In the genomic region with DNA sequence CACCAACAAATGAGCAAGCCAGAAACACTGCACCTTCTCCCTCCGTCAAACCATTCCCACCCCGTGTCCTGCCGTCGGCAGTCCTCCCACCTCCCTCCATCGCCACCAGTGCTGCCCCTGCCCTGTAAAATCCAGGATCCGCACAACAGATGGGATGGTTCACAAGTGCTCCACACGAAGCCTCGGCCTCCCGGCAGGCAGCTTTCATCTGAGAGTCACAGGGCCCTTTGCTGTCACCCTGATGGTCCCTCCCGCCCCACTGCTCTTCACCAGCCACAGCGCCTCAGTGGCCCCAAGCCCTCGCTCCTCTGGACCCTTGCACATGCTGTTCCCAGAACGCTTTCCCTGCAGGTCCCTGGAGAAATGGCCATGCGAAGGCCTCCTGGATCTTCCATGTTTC, we compare ENCODE assay signal across 12 cellular contexts. TPM values are rescaled to one million over a fixed set of nuclear protein-coding genes. Genes with fewer than 3 reads are reported as not detected.
A peak's percentile ranks its signal among the peaks of the same experiment; 100 is the strongest.
DNase-seq lines count a peak whose midpoint lies in the region; ATAC-seq and TF ChIP-seq lines count a peak whose summit lies in the region.
"Had no signal": no experiment of that assay in that cellular context is flagged by ENCODE, and none has a peak within 500 bp of the region (broad histone marks: within the 10 kb centered on the region; RNA-seq: fewer than 3 reads in every experiment).

No MANE protein-coding gene starts in this region.

- H2BK5ac ChIP-seq in neuronal stem cell (ENCODE audit: low read length): no peak overlapping the region

- peak overlapping the region; percentile 37 for H3K9ac ChIP-seq in neuronal stem cell (ENCODE audit: low read depth, low read length, poor library complexity)

- H3K14ac ChIP-seq in neuronal stem cell (ENCODE audit: low read length): no peak overlapping the region

- H2BK15ac ChIP-seq in neuronal stem cell (ENCODE audit: low read length): no peak overlapping the region

- no peak overlapping the region for H3K4me2 ChIP-seq in neuronal stem cell (ENCODE audit: insufficient read depth, low read length, poor library complexity, severe bottlenecking)
- H3K4me2 ChIP-seq: A549 had no signal

- no peak overlapping the region for H4K8ac ChIP-seq in neuronal stem cell (ENCODE audit: low read depth, low read length)

- peak overlapping the region; percentile 76 for H3K27ac ChIP-seq in RWPE1
- H3K27ac ChIP-seq in SJCRH30: peak overlapping the region; percentile 51
- H3K27ac ChIP-seq in neuronal stem cell (replicated peaks; ENCODE audit: low read length): no peak overlapping the region
- no peak overlapping the region for H3K27ac ChIP-seq in CD8-positive, alpha-beta memory T cell (ENCODE audit: low read depth, low read length)
- H3K27ac ChIP-seq: A549 had no signal

- H3K23ac ChIP-seq in neuronal stem cell (ENCODE audit: low read depth, low read length, poor library complexity): peak overlapping the region; percentile 67

- H3K4me3 ChIP-seq in SJCRH30 (no peak overlapping the region), neuronal stem cell (ENCODE audit: low read length in 2 of 2) (no peak overlapping the region)
- H3K4me3 ChIP-seq in CD8-positive, alpha-beta memory T cell (ENCODE audit: low read length): no peak overlapping the region
- H3K4me3 ChIP-seq: A549 had no signal

- POLR2A ChIA-PET in RWPE1 (lab: Yijun Ruan, JAX; ENCODE audit: low non-redundant PET): no interaction called here
- POLR2A ChIA-PET in CD8-positive, alpha-beta memory T cell (lab: Charles Lee): no interaction called here

- no peak for ATAC-seq in activated CD8-positive, alpha-beta memory T cell treated with anti-CD3 and anti-CD28 coated beads, Interleukin-2, amount 10 ng/mL, durations not matched to agents 7 days and 5 days
- ATAC-seq: A549; CD8-positive, alpha-beta T cell; HCT116 had no signal

- H3K18ac ChIP-seq in neuronal stem cell (ENCODE audit: low read length): no peak overlapping the region

- H3K4ac ChIP-seq in neuronal stem cell (ENCODE audit: low read length): no peak overlapping the region

- no peak overlapping the region for H2BK120ac ChIP-seq in neuronal stem cell (ENCODE audit: low read depth, low read length)

- CTCF ChIA-PET in RWPE1 (lab: Yijun Ruan, JAX): interaction anchor here (1.0 kb wide), 1 partner anchor 87 kb away, joined by 3 read pairs; no protein-coding TSS in a partner anchor
- CTCF ChIA-PET in activated CD8-positive, alpha-beta memory T cell treated with anti-CD3 and anti-CD28 coated beads, Interleukin-2, amount 10 ng/mL, durations not matched to agents 7 days and 5 days (lab: Charles Lee): no interaction called here
- CTCF ChIA-PET in CD8-positive, alpha-beta memory T cell (lab: Charles Lee): interaction anchor here (2.3 kb wide), 1 partner anchor 8 kb away, joined by 7 read pairs; no protein-coding TSS in a partner anchor

- DNase-seq in RWPE1 (ENCODE audit: low spot score) (no peak), SJCRH30 (no peak), endothelial cell (ENCODE audit: low spot score) (no peak), neuronal stem cell (ENCODE audit: low spot score) (no peak)
- no peak for DNase-seq in activated CD8-positive, alpha-beta memory T cell treated with anti-CD3 and anti-CD28 coated beads, Interleukin-2, amount 10 ng/mL, durations not matched to agents 7 days and 5 days
- no peak for DNase-seq in CD8-positive, alpha-beta memory T cell
- DNase-seq: CD8-positive, alpha-beta T cell; DMS53; GF-D8 had no signal

- H3K27me3 ChIP-seq in SJCRH30 (no peaks in the 10 kb centered on the region), neuronal stem cell (ENCODE audit: control insufficient read depth in 3 of 3, insufficient read depth in 3 of 3, low read depth in 1 of 3, low read length in 3 of 3) (no peaks in the 10 kb centered on the region)
- H3K27me3 ChIP-seq in CD8-positive, alpha-beta memory T cell (ENCODE audit: insufficient read depth, low read length, poor library complexity, severe bottlenecking): no peaks in the 10 kb centered on the region

- H3K9me3 ChIP-seq in SJCRH30 (replicated peaks) (no peaks in the 10 kb centered on the region), neuronal stem cell (replicated peaks in 1 of 2; ENCODE audit: control insufficient read depth in 2 of 2, insufficient read depth in 1 of 2, low read depth in 1 of 2, low read length in 2 of 2) (no peaks in the 10 kb centered on the region)
- no peaks in the 10 kb centered on the region for H3K9me3 ChIP-seq in CD8-positive, alpha-beta memory T cell (ENCODE audit: low read length)
- H3K9me3 ChIP-seq: A549 had no signal

- no peak overlapping the region for H2AK5ac ChIP-seq in neuronal stem cell (ENCODE audit: low read depth, low read length)

- no peak overlapping the region for H3K27ac Mint-ChIP-seq in endothelial cell (ENCODE audit: unreplicated experiment)
- H3K27ac Mint-ChIP-seq in activated CD8-positive, alpha-beta memory T cell treated with anti-CD3 and anti-CD28 coated beads, Interleukin-2, amount 10 ng/mL, durations not matched to agents 7 days and 5 days: no peak overlapping the region
- H3K27ac Mint-ChIP-seq in CD8-positive, alpha-beta memory T cell: peak overlapping the region in 1 of 8 donors; percentile 27
- H3K27ac Mint-ChIP-seq: CD8-positive, alpha-beta T cell had no signal

- no CpG with 5 or more reads among the region's 14 CpGs for WGBS in neuronal stem cell (ENCODE audit: extremely low coverage in 2 of 2, insufficient read length in 2 of 2, insufficient replicate concordance in 1 of 2), 2 donors

- peak overlapping the region; percentile 21 for H3K4me3 Mint-ChIP-seq in endothelial cell (ENCODE audit: unreplicated experiment)
- no peak overlapping the region for H3K4me3 Mint-ChIP-seq in activated CD8-positive, alpha-beta memory T cell treated with anti-CD3 and anti-CD28 coated beads, Interleukin-2, amount 10 ng/mL, durations not matched to agents 7 days and 5 days
- no peak overlapping the region for H3K4me3 Mint-ChIP-seq in CD8-positive, alpha-beta memory T cell
- H3K4me3 Mint-ChIP-seq: CD14-positive monocyte; CD8-positive, alpha-beta T cell had no signal

- no peak for TF ChIP-seq CTCF in RWPE1 (conservative IDR thresholded peaks at IDR 0.05; ENCODE audit: low read depth)
- TF ChIP-seq CTCF in endothelial cell (IDR thresholded peaks at IDR 0.05; ENCODE audit: unreplicated experiment): no peak

- peaks cover 12% of the 10 kb centered on the region for H3K4me1 Mint-ChIP-seq in endothelial cell (ENCODE audit: unreplicated experiment)
- peaks cover 6% of the 10 kb centered on the region for H3K4me1 Mint-ChIP-seq in activated CD8-positive, alpha-beta memory T cell treated with anti-CD3 and anti-CD28 coated beads, Interleukin-2, amount 10 ng/mL, durations not matched to agents 7 days and 5 days
- H3K4me1 Mint-ChIP-seq in CD8-positive, alpha-beta memory T cell: peaks cover 3 to 9% (median 4%) of the 10 kb centered on the region in 3 donors

- peaks cover 4% of the 10 kb centered on the region for H3K79me1 ChIP-seq in neuronal stem cell (ENCODE audit: low read depth, low read length)

- H3K36me3 Mint-ChIP-seq in endothelial cell (ENCODE audit: low read depth, unreplicated experiment): peaks cover 4% of the 10 kb centered on the region
- no peaks in the 10 kb centered on the region for H3K36me3 Mint-ChIP-seq in activated CD8-positive, alpha-beta memory T cell treated with anti-CD3 and anti-CD28 coated beads, Interleukin-2, amount 10 ng/mL, durations not matched to agents 7 days and 5 days
- peaks cover 0 to 27% (median 0%) of the 10 kb centered on the region in 3 donors for H3K36me3 Mint-ChIP-seq in CD8-positive, alpha-beta memory T cell

- no peak overlapping the region for H2BK12ac ChIP-seq in neuronal stem cell (ENCODE audit: low read length)

- peaks cover 2% of the 10 kb centered on the region for H3K27me3 Mint-ChIP-seq in endothelial cell (ENCODE audit: unreplicated experiment)
- H3K27me3 Mint-ChIP-seq in activated CD8-positive, alpha-beta memory T cell treated with anti-CD3 and anti-CD28 coated beads, Interleukin-2, amount 10 ng/mL, durations not matched to agents 7 days and 5 days: no peaks in the 10 kb centered on the region
- no peaks in the 10 kb centered on the region for H3K27me3 Mint-ChIP-seq in CD8-positive, alpha-beta memory T cell

- H3K4me1 ChIP-seq in SJCRH30: peaks cover 32% of the 10 kb centered on the region
- H3K4me1 ChIP-seq in neuronal stem cell (ENCODE audit: control insufficient read depth in 2 of 2, insufficient read depth in 1 of 2, low read depth in 1 of 2, low read length in 2 of 2): peaks cover 0 to 3% of the 10 kb centered on the region in 2 donors
- H3K4me1 ChIP-seq in CD8-positive, alpha-beta memory T cell (ENCODE audit: insufficient read depth, low read length): peaks cover 10% of the 10 kb centered on the region

- peaks cover 9% of the 10 kb centered on the region for H3K36me3 ChIP-seq in SJCRH30
- peaks cover 6 to 26% of the 10 kb centered on the region in 2 donors for H3K36me3 ChIP-seq in neuronal stem cell (replicated peaks in 1 of 2; ENCODE audit: control insufficient read depth in 2 of 2, insufficient read depth in 2 of 2, low read length in 2 of 2)
- peaks cover under 1% of the 10 kb centered on the region for H3K36me3 ChIP-seq in CD8-positive, alpha-beta memory T cell (ENCODE audit: insufficient read depth, low read length)

- no peak overlapping the region for H2AFZ ChIP-seq in neuronal stem cell (ENCODE audit: low read length)

- no peak overlapping the region for H4K91ac ChIP-seq in neuronal stem cell (ENCODE audit: low read depth, low read length, poor library complexity)

- no peaks in the 10 kb centered on the region for H3K9me3 Mint-ChIP-seq in endothelial cell (ENCODE audit: unreplicated experiment)
- H3K9me3 Mint-ChIP-seq in activated CD8-positive, alpha-beta memory T cell treated with anti-CD3 and anti-CD28 coated beads, Interleukin-2, amount 10 ng/mL, durations not matched to agents 7 days and 5 days (ENCODE audit: low read depth): no peaks in the 10 kb centered on the region
- no peaks in the 10 kb centered on the region for H3K9me3 Mint-ChIP-seq in CD8-positive, alpha-beta memory T cell
- H3K9me3 Mint-ChIP-seq: CD14-positive monocyte; CD8-positive, alpha-beta T cell had no signal

RNA-seq across cellular contexts. Expression of a gene that starts 12.1 kb away (rescaled TPM):
- 12.1 and 16.4 TPM in 2 replicates for total RNA-seq in SJCRH30 (2014; rRNA removed; shearing (Covaris generic))
- 30.6 TPM for total RNA-seq in endothelial cell (ENCODE audit: unreplicated experiment)
- polyA plus RNA-seq in neuronal stem cell (2013, experiment 1 of 2): 4.0 TPM
- polyA plus RNA-seq in neuronal stem cell (2013, experiment 2 of 2): 3.9 TPM
- 1 to 10 TPM; 5.4 to 6.0 TPM for total RNA-seq in activated CD8-positive, alpha-beta memory T cell treated with anti-CD3 and anti-CD28 coated beads, Interleukin-2, amount 10 ng/mL, durations not matched to agents 7 days and 5 days
- total RNA-seq in CD8-positive, alpha-beta memory T cell: 1 to 10 TPM; 3.1 to 3.5 TPM
- polyA plus RNA-seq in CD8-positive, alpha-beta memory T cell: 0.46 TPM

RNA-seq across cellular contexts. Expression of a gene that starts 17.6 kb away (rescaled TPM):
- total RNA-seq in SJCRH30 (2014; rRNA removed; shearing (Covaris generic)): 46.4 and 46.5 TPM in 2 replicates
- 45.9 TPM for total RNA-seq in endothelial cell (ENCODE audit: unreplicated experiment)
- 31.8 TPM for polyA plus RNA-seq in neuronal stem cell (2013, experiment 1 of 2)
- polyA plus RNA-seq in neuronal stem cell (2013, experiment 2 of 2): 32.2 TPM
- total RNA-seq in activated CD8-positive, alpha-beta memory T cell treated with anti-CD3 and anti-CD28 coated beads, Interleukin-2, amount 10 ng/mL, durations not matched to agents 7 days and 5 days: 10 to 100 TPM; 51.9 to 71.7 TPM
- 10 to 100 TPM; 90.4 to 98.2 TPM for total RNA-seq in CD8-positive, alpha-beta memory T cell
- 60.8 TPM for polyA plus RNA-seq in CD8-positive, alpha-beta memory T cell

RNA-seq across cellular contexts. Expression of a gene that starts 22.4 kb away (rescaled TPM):
- total RNA-seq in SJCRH30 (2014; rRNA removed; shearing (Covaris generic)): 15.5 and 16.4 TPM in 2 replicates
- 45.3 TPM for total RNA-seq in endothelial cell (ENCODE audit: unreplicated experiment)
- polyA plus RNA-seq in neuronal stem cell (2013, experiment 1 of 2): 29.3 TPM
- polyA plus RNA-seq in neuronal stem cell (2013, experiment 2 of 2): 30.0 TPM
- 10 to 100 TPM; 63.6 to 63.7 TPM for total RNA-seq in activated CD8-positive, alpha-beta memory T cell treated with anti-CD3 and anti-CD28 coated beads, Interleukin-2, amount 10 ng/mL, durations not matched to agents 7 days and 5 days
- total RNA-seq in CD8-positive, alpha-beta memory T cell: 10 to 100 TPM; 75.3 to 77.9 TPM
- polyA plus RNA-seq in CD8-positive, alpha-beta memory T cell: 58.1 TPM

RNA-seq across cellular contexts. Expression of a gene that starts 53.5 kb away (rescaled TPM):
- 3.2 and 3.4 TPM in 2 replicates for total RNA-seq in SJCRH30 (2014; rRNA removed; shearing (Covaris generic))
- 6.1 TPM for total RNA-seq in endothelial cell (ENCODE audit: unreplicated experiment)
- 8.4 TPM for polyA plus RNA-seq in neuronal stem cell (2013, experiment 1 of 2)
- 8.7 TPM for polyA plus RNA-seq in neuronal stem cell (2013, experiment 2 of 2)
- total RNA-seq in activated CD8-positive, alpha-beta memory T cell treated with anti-CD3 and anti-CD28 coated beads, Interleukin-2, amount 10 ng/mL, durations not matched to agents 7 days and 5 days: under 1 TPM; 0.41 to 0.70 TPM
- 1 to 10 TPM in 1 of 2 experiments, under 1 TPM in 1; 0.97 to 1.0 TPM for total RNA-seq in CD8-positive, alpha-beta memory T cell
- polyA plus RNA-seq in CD8-positive, alpha-beta memory T cell: 0.35 TPM

Comparison
In these comparisons a context has a peak if more than half of its experiments do, and no peak if none do; other contexts are left out.
1. H3K27ac ChIP-seq: peak in RWPE1 (single experiment) and SJCRH30 (single experiment); none in neuronal stem cell (single experiment) and CD8-positive, alpha-beta memory T cell (single experiment).